Comparison of ENCODE assay signal across 9 cellular contexts in genomic region chr4:78297075-78297815, GRCh38.
DNase-seq lines count a peak whose midpoint lies in the region; ATAC-seq, FAIRE-seq and TF ChIP-seq lines count a peak whose summit lies in the region.
"Had no signal": no experiment of that assay in that cellular context is flagged by ENCODE, and none has a peak within 500 bp of the region (broad histone marks: within the 10 kb centered on the region; RNA-seq: fewer than 3 reads in every experiment).

No MANE protein-coding gene starts in this region.

- ATAC-seq in GM19395 (IDR thresholded peaks at IDR 0.05; ENCODE audit: unreplicated experiment): peak; percentile 67
- peak; percentile 49 for ATAC-seq in HG03135 (IDR thresholded peaks at IDR 0.05; ENCODE audit: unreplicated experiment)

- H3K27ac ChIP-seq in subcutaneous abdominal adipose tissue (ENCODE audit: low read depth, low read length): peak overlapping the region; percentile 24

- H3K9ac ChIP-seq in subcutaneous abdominal adipose tissue (ENCODE audit: low read length in 5 of 5): peak overlapping the region in 1 of 5 donors; percentile 25

- no peaks in the 10 kb centered on the region for H3K36me3 ChIP-seq in subcutaneous abdominal adipose tissue (ENCODE audit: control insufficient read depth in 5 of 5, insufficient read depth in 5 of 5, low read length in 5 of 5)

- peak overlapping the region in 1 of 5 donors; percentile 30 for H3K4me3 ChIP-seq in subcutaneous abdominal adipose tissue (ENCODE audit: low read depth in 1 of 5, low read length in 5 of 5)

- TF ChIP-seq POLR2A in H54 (IDR thresholded peaks at IDR 0.05; ENCODE audit: low read depth, low read length): no peak

- no peaks in the 10 kb centered on the region for H3K9me3 ChIP-seq in subcutaneous abdominal adipose tissue (ENCODE audit: control insufficient read depth in 5 of 5, low read length in 5 of 5)

- DNase-seq in amniotic epithelial cell (ENCODE audit: low read depth) (peak; percentile 73), NCI-H446 (lab: John Stamatoyannopoulos, UW) (no peak), H54 (ENCODE audit: insufficient read length, low spot score) (no peak), activated gamma-delta T cell treated with Interleukin-2 at 50 U/mL for 16 hours (no peak)
- DNase-seq: GDM1 had no signal

- no peaks in the 10 kb centered on the region for H3K27me3 ChIP-seq in subcutaneous abdominal adipose tissue (ENCODE audit: control insufficient read depth in 5 of 5, insufficient read depth in 4 of 5, low read length in 5 of 5)

- FAIRE-seq in H54 (lab: Jason Lieb, UNC): no peak
- FAIRE-seq: urothelium cell line had no signal

- H3K4me1 ChIP-seq in subcutaneous abdominal adipose tissue (ENCODE audit: control insufficient read depth in 5 of 5, insufficient read depth in 5 of 5, low read length in 5 of 5): peaks cover 5 to 32% (median 31%) of the 10 kb centered on the region in 5 donors
